1 cellular context compared by ENCODE assay signal in the genomic region with DNA sequence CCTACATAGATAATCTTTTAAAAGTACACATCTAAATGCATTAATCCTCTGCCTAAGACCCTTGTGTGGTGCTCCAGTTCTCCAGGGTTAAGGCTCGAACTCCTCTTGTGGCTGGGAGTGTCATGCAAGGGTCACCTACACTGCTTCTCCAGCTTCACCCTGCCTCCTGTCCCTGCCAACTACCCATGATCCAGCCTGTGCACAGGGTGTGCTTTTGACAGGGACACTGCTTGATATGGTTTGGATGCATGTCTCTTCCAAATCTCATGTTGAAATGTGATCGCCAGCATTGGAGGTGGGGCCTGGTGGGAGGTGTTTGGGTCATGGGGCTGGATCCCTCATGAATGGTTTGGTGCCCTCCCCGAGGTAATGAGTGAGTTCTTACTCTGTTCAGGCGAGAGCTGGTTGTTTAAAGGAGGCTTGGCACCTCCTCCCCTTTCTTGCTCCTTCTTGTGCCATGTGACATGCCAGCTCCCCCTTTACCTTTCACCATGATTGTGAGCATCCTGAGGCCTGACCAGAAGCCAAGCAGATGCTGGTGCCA.
TF ChIP-seq lines count a peak whose summit lies in the region.

No MANE protein-coding gene starts in this region.

TF ChIP-seq in IMR-90, 13 proteins besides CTCF, POLR2A, EP300 and RAD21 (continued from another document):
- TF ChIP-seq, protein P1, sequence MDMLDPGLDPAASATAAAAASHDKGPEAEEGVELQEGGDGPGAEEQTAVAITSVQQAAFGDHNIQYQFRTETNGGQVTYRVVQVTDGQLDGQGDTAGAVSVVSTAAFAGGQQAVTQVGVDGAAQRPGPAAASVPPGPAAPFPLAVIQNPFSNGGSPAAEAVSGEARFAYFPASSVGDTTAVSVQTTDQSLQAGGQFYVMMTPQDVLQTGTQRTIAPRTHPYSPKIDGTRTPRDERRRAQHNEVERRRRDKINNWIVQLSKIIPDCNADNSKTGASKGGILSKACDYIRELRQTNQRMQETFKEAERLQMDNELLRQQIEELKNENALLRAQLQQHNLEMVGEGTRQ (IDR thresholded peaks at IDR 0.05; ENCODE audit: low read depth, low read length) = no peak
- TF ChIP-seq CHD1 (IDR thresholded peaks at IDR 0.05; ENCODE audit: low read depth, low read length) (no peak), FOS (IDR thresholded peaks at IDR 0.05; ENCODE audit: low read depth, low read length) (no peak), RFX5 (IDR thresholded peaks at IDR 0.05; ENCODE audit: low read depth, low read length) (no peak), CEBPB (IDR thresholded peaks at IDR 0.05; ENCODE audit: low read depth, low read length) (no peak), RCOR1 (IDR thresholded peaks at IDR 0.05; ENCODE audit: insufficient replicate concordance, low read length) (no peak), SMC3 (IDR thresholded peaks at IDR 0.05; ENCODE audit: low read depth, low read length) (no peak), MAZ (IDR thresholded peaks at IDR 0.05; ENCODE audit: borderline replicate concordance, low read depth, low read length) (no peak), NFE2L2 (IDR thresholded peaks at IDR 0.05; ENCODE audit: low read depth, low read length) (no peak)
- TF ChIP-seq, protein P2, sequence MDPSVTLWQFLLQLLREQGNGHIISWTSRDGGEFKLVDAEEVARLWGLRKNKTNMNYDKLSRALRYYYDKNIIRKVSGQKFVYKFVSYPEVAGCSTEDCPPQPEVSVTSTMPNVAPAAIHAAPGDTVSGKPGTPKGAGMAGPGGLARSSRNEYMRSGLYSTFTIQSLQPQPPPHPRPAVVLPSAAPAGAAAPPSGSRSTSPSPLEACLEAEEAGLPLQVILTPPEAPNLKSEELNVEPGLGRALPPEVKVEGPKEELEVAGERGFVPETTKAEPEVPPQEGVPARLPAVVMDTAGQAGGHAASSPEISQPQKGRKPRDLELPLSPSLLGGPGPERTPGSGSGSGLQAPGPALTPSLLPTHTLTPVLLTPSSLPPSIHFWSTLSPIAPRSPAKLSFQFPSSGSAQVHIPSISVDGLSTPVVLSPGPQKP (IDR thresholded peaks at IDR 0.05; ENCODE audit: borderline replicate concordance, low read depth, low read length) = no peak
